18 cellular contexts compared by ENCODE assay signal in the genomic region with DNA sequence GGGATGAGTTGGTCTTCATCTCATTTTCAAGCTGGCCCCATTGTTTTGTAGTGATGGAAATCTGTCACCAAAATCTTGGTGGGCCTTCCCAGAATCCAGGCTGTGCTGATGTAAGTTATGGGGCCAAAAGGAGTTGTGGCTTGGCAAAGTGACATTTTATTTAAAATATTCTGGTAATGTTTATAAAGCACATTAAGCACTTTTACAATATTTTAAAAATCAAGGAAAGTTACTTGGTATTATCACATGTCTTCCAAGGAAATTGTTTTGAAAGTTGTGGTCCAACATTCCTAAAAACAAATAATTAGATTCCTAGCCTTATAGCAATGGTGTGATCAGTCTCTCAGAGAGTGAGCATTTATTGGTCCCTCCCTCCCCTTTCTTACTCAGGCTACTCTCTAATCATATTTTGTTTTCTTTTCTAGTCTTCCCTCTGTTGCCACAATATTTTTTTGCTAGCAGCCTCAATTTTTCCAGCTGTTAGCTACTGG.
"Had no signal": no experiment of that assay in that cellular context is flagged by ENCODE, and none has a peak within 500 bp of the region (broad histone marks: within the 10 kb centered on the region; RNA-seq: fewer than 3 reads in every experiment).

No MANE protein-coding gene starts in this region.

- H3K36me3 Mint-ChIP-seq: memory B cell had no signal

- H3K4me2 ChIP-seq: hepatocyte had no signal

- H3K4me1 Mint-ChIP-seq: central memory CD8-positive, alpha-beta T cell had no signal

- H3K27ac Mint-ChIP-seq: activated CD8-positive, alpha-beta T cell treated with anti-CD3 and anti-CD28 coated beads, Interleukin-2, amount 10 ng/mL, durations not matched to agents 7 days and 5 days; memory B cell; stimulated activated naive CD8-positive, alpha-beta T cell treated with anti-CD3 and anti-CD28 coated beads, Interleukin-15, Interleukin-2, amounts not matched to agents 100 ng/mL and 50 ng/mL, for 24 hours had no signal

- H3K9me3 Mint-ChIP-seq: stimulated activated naive CD8-positive, alpha-beta T cell treated with anti-CD3 and anti-CD28 coated beads, Interleukin-15, Interleukin-2, amounts not matched to agents 100 ng/mL and 50 ng/mL, for 24 hours had no signal

- H3K27ac ChIP-seq: body of pancreas, gastroesophageal sphincter, hepatocyte, left ventricle myocardium inferior, ovary, thoracic aorta, VCaP had no signal

- H3K4me1 ChIP-seq: body of pancreas, gastroesophageal sphincter, left ventricle myocardium inferior had no signal

- H2AFZ ChIP-seq: hepatocyte had no signal

- FAIRE-seq: kidney had no signal

- H3K4me3 Mint-ChIP-seq: activated CD8-positive, alpha-beta T cell treated with anti-CD3 and anti-CD28 coated beads, Interleukin-2, amount 10 ng/mL, durations not matched to agents 7 days and 5 days; central memory CD8-positive, alpha-beta T cell; memory B cell; stimulated activated naive CD8-positive, alpha-beta T cell treated with anti-CD3 and anti-CD28 coated beads, Interleukin-15, Interleukin-2, amounts not matched to agents 100 ng/mL and 50 ng/mL, for 24 hours had no signal

- H3K27me3 ChIP-seq: body of pancreas, gastroesophageal sphincter, hepatocyte, ovary had no signal

- H3K27me3 Mint-ChIP-seq: central memory CD8-positive, alpha-beta T cell; stimulated activated naive CD8-positive, alpha-beta T cell treated with anti-CD3 and anti-CD28 coated beads, Interleukin-15, Interleukin-2, amounts not matched to agents 100 ng/mL and 50 ng/mL, for 24 hours had no signal

- DNase-seq: activated CD4-positive, alpha-beta T cell treated with anti-CD3 and anti-CD28 coated beads for 4 hours; activated CD8-positive, alpha-beta memory T cell treated with anti-CD3 and anti-CD28 coated beads, Interleukin-2, amount 50 U/mL, for 48 hours; activated CD8-positive, alpha-beta T cell treated with anti-CD3 and anti-CD28 coated beads, Interleukin-2, amount 10 ng/mL, durations not matched to agents 7 days and 5 days; activated naive CD4-positive, alpha-beta T cell; body of pancreas; dermis blood vessel endothelial cell; erythroblast; kidney; left ventricle myocardium inferior; ovary; stimulated activated CD4-positive, alpha-beta T cell treated with anti-CD3 and anti-CD28 coated beads, Interleukin-4, amount 100 ng/mL, for 1 hour had no signal

- H3K36me3 ChIP-seq: gastroesophageal sphincter, left ventricle myocardium inferior, ovary, thoracic aorta had no signal

- H3K4me3 ChIP-seq: body of pancreas, gastroesophageal sphincter, hepatocyte, left ventricle myocardium inferior, ovary, thoracic aorta had no signal

- H3K9me3 ChIP-seq: body of pancreas, gastroesophageal sphincter, left ventricle myocardium inferior, ovary, thoracic aorta had no signal

- H3K79me2 ChIP-seq: hepatocyte had no signal
